ENCODE assay signal across 1 cellular context in the genomic region with DNA sequence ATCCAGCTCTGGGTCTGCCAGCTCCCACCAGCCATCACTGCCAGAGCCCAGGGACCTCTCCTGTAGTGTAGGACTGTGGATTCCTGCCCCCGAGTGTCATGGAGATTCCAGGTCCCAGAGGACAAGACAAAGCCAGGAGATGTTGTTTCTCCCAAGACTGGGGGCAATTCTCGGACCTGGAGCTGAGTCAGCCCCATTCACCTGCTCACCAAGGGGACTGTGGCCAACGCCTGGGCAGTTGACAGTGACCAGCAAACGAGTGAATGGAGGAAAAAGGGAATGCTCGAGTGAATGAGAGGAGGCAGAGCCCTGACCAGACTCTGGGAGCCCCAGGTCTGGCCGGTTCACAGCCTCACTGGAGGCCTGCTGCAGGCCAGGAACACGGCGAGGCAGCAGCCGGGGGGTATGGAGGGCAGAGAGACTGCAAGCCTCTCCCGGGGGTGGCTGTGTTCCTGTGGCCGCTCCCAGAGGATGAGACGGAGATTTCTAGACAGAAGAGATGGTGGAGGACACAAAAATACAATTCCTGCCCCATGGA.
TF ChIP-seq lines count a peak whose summit lies in the region.

No MANE protein-coding gene starts in this region.

TF ChIP-seq in IMR-90, 13 proteins besides CTCF, POLR2A, EP300 and RAD21:
- TF ChIP-seq USF2 (IDR thresholded peaks at IDR 0.05; ENCODE audit: low read depth, low read length) (no peak), SMC3 (IDR thresholded peaks at IDR 0.05; ENCODE audit: low read depth, low read length) (no peak), RCOR1 (IDR thresholded peaks at IDR 0.05; ENCODE audit: insufficient replicate concordance, low read length) (no peak), MAFK (IDR thresholded peaks at IDR 0.05; ENCODE audit: low read depth, low read length) (no peak), MAZ (IDR thresholded peaks at IDR 0.05; ENCODE audit: borderline replicate concordance, low read depth, low read length) (no peak), NFE2L2 (IDR thresholded peaks at IDR 0.05; ENCODE audit: low read depth, low read length) (no peak)
